ENCODE assay signal across 14 cellular contexts in the genomic region with DNA sequence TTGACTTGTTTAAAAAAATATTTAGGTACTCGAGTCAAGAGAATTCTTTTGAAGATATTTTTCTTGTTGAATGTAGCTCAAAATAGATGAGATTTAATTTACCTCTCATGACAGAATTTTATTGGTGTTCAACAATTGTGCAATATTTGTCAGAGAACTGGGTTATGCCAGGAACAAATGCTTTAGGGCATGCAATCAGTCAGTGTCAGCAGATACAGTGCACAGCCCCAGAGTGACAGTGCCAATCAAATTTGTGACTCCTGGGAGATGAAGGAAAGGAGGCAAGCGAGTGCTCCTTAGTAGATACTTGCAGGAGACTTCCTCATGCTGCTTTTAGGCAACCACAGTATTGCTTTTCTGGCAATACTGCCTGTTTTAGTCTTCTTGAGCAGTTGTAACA.
"Had no signal": no experiment of that assay in that cellular context is flagged by ENCODE, and none has a peak within 500 bp of the region (broad histone marks: within the 10 kb centered on the region; RNA-seq: fewer than 3 reads in every experiment).

No MANE protein-coding gene starts in this region.

- DNase-seq: activated CD4-positive, alpha-beta T cell treated with anti-CD3 and anti-CD28 coated beads, Interleukin-2, amount 50 U/mL, for 1 hour; activated CD8-positive, alpha-beta memory T cell treated with anti-CD3 and anti-CD28 coated beads for 24 hours; activated CD8-positive, alpha-beta memory T cell treated with anti-CD3 and anti-CD28 coated beads, Interleukin-2, amount 50 U/mL, for 48 hours; activated effector memory CD4-positive, alpha-beta T cell treated with anti-CD3 and anti-CD28 coated beads, Interleukin-2, amount 50 U/mL, for 16 hours; activated T-cell treated with anti-CD3 and anti-CD28 coated beads, Interleukin-2, amount 50 U/mL, for 72 hours; effector CD8-positive, alpha-beta T cell; occipital lobe; uterus had no signal

- H3K9me3 ChIP-seq: uterus had no signal

- H3K4me3 ChIP-seq: esophagus muscularis mucosa, lung, right atrium auricular region, skin epidermis, tibial nerve, uterus had no signal

- H3K4me1 ChIP-seq: esophagus muscularis mucosa, right atrium auricular region, uterus had no signal

- H3K36me3 ChIP-seq: esophagus muscularis mucosa, right atrium auricular region, tibial nerve, uterus had no signal

- ATAC-seq: activated naive CD4-positive, alpha-beta T cell treated with anti-CD3 and anti-CD28 coated beads, Interleukin-2, amount 50 U/mL, for 72 hours; activated T-cell treated with anti-CD3 and anti-CD28 coated beads, Interleukin-2, amount 50 U/mL, for 72 hours had no signal

- H3K27me3 ChIP-seq: esophagus muscularis mucosa, right atrium auricular region, tibial nerve, uterus had no signal
